In genomic region chr12:121581681-121582439, GRCh38 we compare ENCODE assay signal across 8 cellular contexts. TPM values are rescaled to one million over a fixed set of nuclear protein-coding genes. Genes with fewer than 3 reads are reported as not detected.
DNase-seq lines count a peak whose midpoint lies in the region; ATAC-seq, FAIRE-seq and TF ChIP-seq lines count a peak whose summit lies in the region.

No MANE protein-coding gene starts in this region.

- H3K4me1 Mint-ChIP-seq in chondrocyte (ENCODE audit: low read depth), result peaks cover 40% of the 10 kb centered on the region

- no peaks in the 10 kb centered on the region for H3K27me3 Mint-ChIP-seq in chondrocyte (ENCODE audit: low read depth)

- peak; percentile 50 for TF ChIP-seq CTCF in chondrocyte (IDR thresholded peaks at IDR 0.05)
- no peak for TF ChIP-seq CTCF in tibial artery (IDR thresholded peaks at IDR 0.05)

- H3K4me3 ChIP-seq in tibial artery, result peak overlapping the region; percentile 72 to 76

- no peaks in the 10 kb centered on the region for H3K9me3 ChIP-seq in tibial artery

- intact Hi-C loops in tibial artery (cut with DNase I; ENCODE audit: low total_unique reads), result no loop called here

- peak overlapping the region; percentile 93 for H3K4me3 Mint-ChIP-seq in chondrocyte (ENCODE audit: unreplicated experiment)

- peak; percentile 67 for DNase-seq in EH (ENCODE audit: low read depth)
- DNase-seq in NCI-H526 (lab: John Stamatoyannopoulos, UW), result peak; percentile 35 to 41
- DNase-seq in chondrocyte (ENCODE audit: low spot score), result no peak
- peak; percentile 80 for DNase-seq in medulla oblongata (ENCODE audit: extremely low spot score)
- peak; percentile 62 to 72 for DNase-seq in tibial artery
- no peak for DNase-seq in HTR-8/SVneo (ENCODE audit: insufficient read length, low spot score)

- H3K9me3 Mint-ChIP-seq in chondrocyte (ENCODE audit: low read depth), result no peaks in the 10 kb centered on the region

- peak overlapping the region; percentile 74 to 86 for H3K27ac ChIP-seq in tibial artery

- H3K27ac Mint-ChIP-seq in chondrocyte (ENCODE audit: unreplicated experiment), result peak overlapping the region; percentile 94

- no peaks in the 10 kb centered on the region for H3K36me3 Mint-ChIP-seq in chondrocyte (ENCODE audit: low read depth)

- no peaks in the 10 kb centered on the region for H3K27me3 ChIP-seq in tibial artery

- peaks cover 8 to 47% (median 35%) of the 10 kb centered on the region in 4 donors for H3K4me1 ChIP-seq in tibial artery

- no peaks in the 10 kb centered on the region for H3K36me3 ChIP-seq in tibial artery

- FAIRE-seq in HTR-8/SVneo (lab: Jason Lieb, UNC), result no peak

- ATAC-seq in HG02623 (IDR thresholded peaks at IDR 0.05; ENCODE audit: unreplicated experiment), result no peak
- ATAC-seq in GM19324 (IDR thresholded peaks at IDR 0.05; ENCODE audit: low FRiP score, unreplicated experiment), result no peak

RNA-seq across cellular contexts. Expression of gene KDM2B, which starts 1.0 kb away (rescaled TPM):
- 21.3 to 25.3 TPM (median 21.8 TPM) in 3 replicates for total RNA-seq in chondrocyte

RNA-seq across cellular contexts. Expression of gene ORAI1, which starts 44.5 kb away (rescaled TPM):
- 6.0 to 9.3 TPM (median 8.9 TPM) in 3 replicates for total RNA-seq in chondrocyte

Comparison
In these comparisons a context has a peak if more than half of its experiments do, and no peak if none do; other contexts are left out.
1. DNase-seq: peak in EH (single experiment), NCI-H526 (2 of 2), medulla oblongata (single experiment) and tibial artery (2 of 2); none in chondrocyte (single experiment) and HTR-8/SVneo (single experiment).